In the genomic region with DNA sequence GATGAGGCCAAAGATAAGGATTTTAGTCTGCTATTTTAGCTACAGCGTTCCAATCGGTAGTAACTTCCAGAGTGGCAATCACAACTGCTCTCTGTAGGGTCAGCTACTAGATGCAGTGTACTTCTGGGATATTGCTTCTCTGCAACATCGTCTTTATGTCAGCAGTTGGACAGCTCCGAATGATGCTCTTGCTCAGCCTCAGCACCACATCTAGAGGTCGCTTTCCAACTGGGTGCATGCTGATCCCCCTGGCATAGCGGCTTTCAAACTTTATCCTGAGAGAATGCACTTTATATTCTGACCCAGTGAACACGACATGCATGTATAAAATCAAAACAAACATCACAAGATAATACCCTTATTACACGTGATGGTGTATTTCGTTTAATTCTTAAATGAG, we compare ENCODE assay signal across 12 cellular contexts.
DNase-seq lines count a peak whose midpoint lies in the region; ATAC-seq and TF ChIP-seq lines count a peak whose summit lies in the region.
"Had no signal": no experiment of that assay in that cellular context is flagged by ENCODE, and none has a peak within 500 bp of the region (broad histone marks: within the 10 kb centered on the region; RNA-seq: fewer than 3 reads in every experiment).

No MANE protein-coding gene starts in this region.

- H3K27ac Mint-ChIP-seq in activated T-cell treated with anti-CD3 and anti-CD28 coated beads, Interleukin-2, amount 50 U/mL, for 24 hours = no peak overlapping the region
- H3K27ac Mint-ChIP-seq: activated naive CD4-positive, alpha-beta T cell treated with anti-CD3 and anti-CD28 coated beads, Interleukin-2, amount 50 U/mL, for 24 hours; natural killer cell had no signal

- intact Hi-C loops in body of pancreas (cut with DNase I) = no loop called here

- no peaks in the 10 kb centered on the region for H3K27me3 ChIP-seq in kidney epithelial cell (ENCODE audit: control insufficient read depth, insufficient read depth, low read length)
- no peaks in the 10 kb centered on the region for H3K27me3 ChIP-seq in body of pancreas

- no peak overlapping the region for H3K27ac ChIP-seq in caudate nucleus (ENCODE audit: low read depth, low read length)
- H3K27ac ChIP-seq in body of pancreas = no peak overlapping the region

- no peaks in the 10 kb centered on the region for H3K9me3 ChIP-seq in body of pancreas

- peaks cover 5% of the 10 kb centered on the region for H3K9me3 Mint-ChIP-seq in activated T-cell treated with anti-CD3 and anti-CD28 coated beads, Interleukin-2, amount 50 U/mL, for 24 hours

- ATAC-seq in HG02759 (IDR thresholded peaks at IDR 0.05; ENCODE audit: unreplicated experiment) (no peak), body of pancreas (no peak)
- ATAC-seq: natural killer cell had no signal

- no peaks in the 10 kb centered on the region for H3K36me3 Mint-ChIP-seq in activated T-cell treated with anti-CD3 and anti-CD28 coated beads, Interleukin-2, amount 50 U/mL, for 24 hours (ENCODE audit: low read depth)
- H3K36me3 Mint-ChIP-seq: activated naive CD4-positive, alpha-beta T cell treated with anti-CD3 and anti-CD28 coated beads, Interleukin-2, amount 50 U/mL, for 24 hours had no signal

- H3K36me3 ChIP-seq in kidney epithelial cell (ENCODE audit: control insufficient read depth, insufficient read depth, low read length) (no peaks in the 10 kb centered on the region), body of pancreas (replicated peaks in 1 of 2; ENCODE audit: insufficient read depth in 1 of 2, low read depth in 2 of 2) (no peaks in the 10 kb centered on the region)

- TF ChIP-seq CTCF in kidney epithelial cell (IDR thresholded peaks at IDR 0.05; ENCODE audit: insufficient read depth, low read length, poor library complexity, severe bottlenecking) (peak; percentile 12), body of pancreas (IDR thresholded peaks at IDR 0.05) (no peak)

- WGBS in body of pancreas, 2 donors = 16 to 17% methylated on average over 9 of the region's 9 CpGs

- no peaks in the 10 kb centered on the region for H3K4me1 Mint-ChIP-seq in activated T-cell treated with anti-CD3 and anti-CD28 coated beads, Interleukin-2, amount 50 U/mL, for 24 hours (ENCODE audit: low read depth)
- H3K4me1 Mint-ChIP-seq: activated naive CD4-positive, alpha-beta T cell treated with anti-CD3 and anti-CD28 coated beads, Interleukin-2, amount 50 U/mL, for 24 hours; natural killer cell had no signal

- H3K4me3 ChIP-seq in kidney epithelial cell (ENCODE audit: low read depth, low read length) = no peak overlapping the region
- no peak overlapping the region for H3K4me3 ChIP-seq in body of pancreas

- no peak for TF ChIP-seq RAD21 in Ishikawa (IDR thresholded peaks at IDR 0.05; ENCODE audit: low read depth)

- DNase-seq in COLO829 (ENCODE audit: low spot score) (peak; percentile 10), amniotic epithelial cell (ENCODE audit: low read depth) (peak; percentile 67), kidney epithelial cell (ENCODE audit: low read depth) (no peak), caudate nucleus (lab: John Stamatoyannopoulos, UW) (no peak), body of pancreas (no peak)
- DNase-seq in activated T-cell treated with anti-CD3 and anti-CD28 coated beads, Interleukin-2, amount 50 U/mL, for 24 hours = no peak
- DNase-seq: COR-L47, natural killer cell, NCI-H2171 treated with DMSO at 0.1 percent for 48 hours had no signal

- no peak for TF ChIP-seq EP300 in Ishikawa (IDR thresholded peaks at IDR 0.05; ENCODE audit: borderline replicate concordance)

- no peaks in the 10 kb centered on the region for H3K4me1 ChIP-seq in body of pancreas

- no peak overlapping the region for H3K4me3 Mint-ChIP-seq in activated T-cell treated with anti-CD3 and anti-CD28 coated beads, Interleukin-2, amount 50 U/mL, for 24 hours
- H3K4me3 Mint-ChIP-seq: activated naive CD4-positive, alpha-beta T cell treated with anti-CD3 and anti-CD28 coated beads, Interleukin-2, amount 50 U/mL, for 24 hours; natural killer cell had no signal

- no peak for TF ChIP-seq POLR2A in body of pancreas (IDR thresholded peaks at IDR 0.05)

- no peaks in the 10 kb centered on the region for H3K27me3 Mint-ChIP-seq in activated T-cell treated with anti-CD3 and anti-CD28 coated beads, Interleukin-2, amount 50 U/mL, for 24 hours
- H3K27me3 Mint-ChIP-seq: activated naive CD4-positive, alpha-beta T cell treated with anti-CD3 and anti-CD28 coated beads, Interleukin-2, amount 50 U/mL, for 24 hours had no signal

TF ChIP-seq in Ishikawa, 13 proteins besides CTCF, POLR2A, EP300 and RAD21:
- TF ChIP-seq, protein P1, sequence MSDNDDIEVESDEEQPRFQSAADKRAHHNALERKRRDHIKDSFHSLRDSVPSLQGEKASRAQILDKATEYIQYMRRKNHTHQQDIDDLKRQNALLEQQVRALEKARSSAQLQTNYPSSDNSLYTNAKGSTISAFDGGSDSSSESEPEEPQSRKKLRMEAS (IDR thresholded peaks at IDR 0.05) = no peak
- TF ChIP-seq, protein P2, sequence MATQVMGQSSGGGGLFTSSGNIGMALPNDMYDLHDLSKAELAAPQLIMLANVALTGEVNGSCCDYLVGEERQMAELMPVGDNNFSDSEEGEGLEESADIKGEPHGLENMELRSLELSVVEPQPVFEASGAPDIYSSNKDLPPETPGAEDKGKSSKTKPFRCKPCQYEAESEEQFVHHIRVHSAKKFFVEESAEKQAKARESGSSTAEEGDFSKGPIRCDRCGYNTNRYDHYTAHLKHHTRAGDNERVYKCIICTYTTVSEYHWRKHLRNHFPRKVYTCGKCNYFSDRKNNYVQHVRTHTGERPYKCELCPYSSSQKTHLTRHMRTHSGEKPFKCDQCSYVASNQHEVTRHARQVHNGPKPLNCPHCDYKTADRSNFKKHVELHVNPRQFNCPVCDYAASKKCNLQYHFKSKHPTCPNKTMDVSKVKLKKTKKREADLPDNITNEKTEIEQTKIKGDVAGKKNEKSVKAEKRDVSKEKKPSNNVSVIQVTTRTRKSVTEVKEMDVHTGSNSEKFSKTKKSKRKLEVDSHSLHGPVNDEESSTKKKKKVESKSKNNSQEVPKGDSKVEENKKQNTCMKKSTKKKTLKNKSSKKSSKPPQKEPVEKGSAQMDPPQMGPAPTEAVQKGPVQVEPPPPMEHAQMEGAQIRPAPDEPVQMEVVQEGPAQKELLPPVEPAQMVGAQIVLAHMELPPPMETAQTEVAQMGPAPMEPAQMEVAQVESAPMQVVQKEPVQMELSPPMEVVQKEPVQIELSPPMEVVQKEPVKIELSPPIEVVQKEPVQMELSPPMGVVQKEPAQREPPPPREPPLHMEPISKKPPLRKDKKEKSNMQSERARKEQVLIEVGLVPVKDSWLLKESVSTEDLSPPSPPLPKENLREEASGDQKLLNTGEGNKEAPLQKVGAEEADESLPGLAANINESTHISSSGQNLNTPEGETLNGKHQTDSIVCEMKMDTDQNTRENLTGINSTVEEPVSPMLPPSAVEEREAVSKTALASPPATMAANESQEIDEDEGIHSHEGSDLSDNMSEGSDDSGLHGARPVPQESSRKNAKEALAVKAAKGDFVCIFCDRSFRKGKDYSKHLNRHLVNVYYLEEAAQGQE (IDR thresholded peaks at IDR 0.05; ENCODE audit: low read depth) = peak; percentile 90

Comparison
In these comparisons a context has a peak if more than half of its experiments do, and no peak if none do; other contexts are left out.
1. DNase-seq: peak in COLO829 (single experiment) and amniotic epithelial cell (single experiment); none in kidney epithelial cell (single experiment), caudate nucleus (0 of 61), activated T-cell treated with anti-CD3 and anti-CD28 coated beads, Interleukin-2, amount 50 U/mL, for 24 hours (single experiment) and body of pancreas (0 of 4).